ENCODE assay signal across 8 cellular contexts in genomic region chr16:14302399-14303181, GRCh38.
A peak's percentile ranks its signal among the peaks of the same experiment; 100 is the strongest.
DNase-seq lines count a peak whose midpoint lies in the region; ATAC-seq and TF ChIP-seq lines count a peak whose summit lies in the region.

No MANE protein-coding gene starts in this region.

- H3K4me2 ChIP-seq in osteoblast (ENCODE audit: insufficient read depth, low read length), result peak overlapping the region; percentile 92

- H3K79me2 ChIP-seq in osteoblast (ENCODE audit: insufficient read depth, low read length), result peaks cover 54% of the 10 kb centered on the region

- POLR2A ChIA-PET in BJ (lab: Charles Lee), result interaction anchor here (0.6 to 1.0 kb wide), 2 partner anchors 16 to 182 kb away, joined by 3 to 8 read pairs; no protein-coding TSS in a partner anchor

- H3K4me1 ChIP-seq in osteoblast (ENCODE audit: insufficient read depth, low read length), result peaks cover 34% of the 10 kb centered on the region

- ATAC-seq in GM19035 (IDR thresholded peaks at IDR 0.05; ENCODE audit: unreplicated experiment), result peak; percentile 33
- peak; percentile 24 for ATAC-seq in HG03280 (IDR thresholded peaks at IDR 0.05; ENCODE audit: unreplicated experiment)
- ATAC-seq in HG03565 (IDR thresholded peaks at IDR 0.05; ENCODE audit: unreplicated experiment), result no peak

- peak overlapping the region; percentile 74 for H3K27ac ChIP-seq in osteoblast (ENCODE audit: low read depth, low read length)

- no peaks in the 10 kb centered on the region for H3K36me3 ChIP-seq in BJ (ENCODE audit: control insufficient read depth, insufficient read depth, low read length)
- no peaks in the 10 kb centered on the region for H3K36me3 ChIP-seq in osteoblast (ENCODE audit: insufficient read depth, low read length)

- no peak for DNase-seq in BJ (ENCODE audit: low read depth)
- peak; percentile 14 to 16 for DNase-seq in activated CD4-positive, alpha-beta T cell treated with anti-CD3 and anti-CD28 coated beads, Interleukin-2, amount 50 U/mL, for 4 hours
- DNase-seq in foreskin fibroblast, result peak in 1 of 2 donors; percentile 52
- DNase-seq in osteoblast (ENCODE audit: insufficient read length, low spot score, missing footprints), result peak; percentile 94
- no peak for DNase-seq in ureter (ENCODE audit: low spot score)

- no peaks in the 10 kb centered on the region for H3K9me3 ChIP-seq in osteoblast (ENCODE audit: low read depth, low read length)

- H2AFZ ChIP-seq in osteoblast (ENCODE audit: low read length), result peak overlapping the region; percentile 29

- H3K27me3 ChIP-seq in BJ (ENCODE audit: control insufficient read depth, insufficient read depth, low read length) (no peaks in the 10 kb centered on the region), osteoblast (ENCODE audit: insufficient read depth, low read length) (no peaks in the 10 kb centered on the region)

- H3K4me3 ChIP-seq in BJ (ENCODE audit: low read depth, low read length) (peak overlapping the region; percentile 89), foreskin fibroblast (ENCODE audit: low read depth in 1 of 2, low read length in 2 of 2) (peak overlapping the region; percentile 89), osteoblast (ENCODE audit: insufficient read depth, low read length) (peak overlapping the region; percentile 83)

- CTCF ChIA-PET in BJ (lab: Yijun Ruan, JAX), result no interaction called here

- H4K20me1 ChIP-seq in osteoblast (ENCODE audit: insufficient read depth, low read length), result peaks cover 17% of the 10 kb centered on the region

- no peak for TF ChIP-seq CTCF in BJ (IDR thresholded peaks at IDR 0.05; ENCODE audit: insufficient read depth, low read depth, low read length)
- no peak for TF ChIP-seq CTCF in foreskin fibroblast (IDR thresholded peaks at IDR 0.05; ENCODE audit: low read depth, low read length)
- TF ChIP-seq CTCF in osteoblast (IDR thresholded peaks at IDR 0.05; ENCODE audit: extremely low read depth, low read depth, low read length), result no peak

Comparison
In these comparisons a context has a peak if more than half of its experiments do, and no peak if none do; other contexts are left out.
1. DNase-seq: peak in activated CD4-positive, alpha-beta T cell treated with anti-CD3 and anti-CD28 coated beads, Interleukin-2, amount 50 U/mL, for 4 hours (2 of 2) and osteoblast (single experiment); none in BJ (single experiment) and ureter (single experiment).
2. Peak in every context shown above with its lines, with median percentiles within 50 percentile points of each other: H3K4me3 ChIP-seq.